Comparison of ENCODE assay signal across 17 cellular contexts in the genomic region with DNA sequence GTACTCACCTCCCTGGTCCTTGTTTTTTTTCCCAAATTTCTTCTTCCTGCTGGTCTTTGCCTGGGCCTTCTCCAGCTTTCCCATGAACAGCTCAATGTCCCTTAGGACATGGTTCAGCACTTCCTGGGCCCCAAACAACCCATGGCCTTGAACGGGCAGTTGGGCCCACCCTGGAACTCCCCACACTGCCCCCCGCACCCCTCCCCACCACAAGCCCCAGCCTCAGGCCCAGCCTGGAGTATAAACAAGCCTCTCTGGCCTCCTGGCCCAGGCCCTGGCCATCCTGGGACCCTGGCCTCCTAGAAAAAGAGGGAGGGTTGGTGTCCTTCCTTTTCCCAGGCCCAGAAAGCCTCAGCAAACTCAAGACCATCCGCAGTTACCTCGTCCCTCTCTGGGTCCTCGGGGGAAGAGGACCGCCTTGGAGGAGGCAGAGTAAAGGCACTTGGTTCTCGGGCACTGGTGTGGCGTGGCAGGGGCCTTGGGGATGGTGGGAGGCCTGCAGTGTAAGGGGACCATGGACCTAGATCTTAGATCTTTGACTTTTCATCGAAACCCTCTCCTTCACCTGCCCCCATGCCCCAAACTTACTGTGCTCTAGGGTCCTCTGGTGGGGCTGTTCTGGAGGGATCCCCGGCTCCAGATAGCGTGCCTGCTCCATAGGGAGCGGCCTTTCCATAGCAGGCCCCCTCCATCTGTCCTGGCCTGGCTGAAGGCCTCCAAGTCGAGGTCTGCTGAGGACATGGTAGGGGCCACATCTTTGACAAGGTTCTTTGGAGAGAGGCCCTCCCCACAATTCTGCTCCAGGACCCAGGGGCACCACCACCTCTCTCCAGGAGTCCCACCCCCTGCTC. TPM values are rescaled to one million over a fixed set of nuclear protein-coding genes. Genes with fewer than 3 reads are reported as not detected.
A peak's percentile ranks its signal among the peaks of the same experiment; 100 is the strongest.
DNase-seq lines count a peak whose midpoint lies in the region; ATAC-seq and TF ChIP-seq lines count a peak whose summit lies in the region.
"Had no signal": no experiment of that assay in that cellular context is flagged by ENCODE, and none has a peak within 500 bp of the region (broad histone marks: within the 10 kb centered on the region; RNA-seq: fewer than 3 reads in every experiment).

No MANE protein-coding gene starts in this region.

- H3K4me1 ChIP-seq in Peyer's patch, result peaks cover 0 to 18% (median 0%) of the 10 kb centered on the region in 4 donors
- no peaks in the 10 kb centered on the region for H3K4me1 ChIP-seq in suprapubic skin

- H3K27me3 ChIP-seq in Peyer's patch, result no peaks in the 10 kb centered on the region
- no peaks in the 10 kb centered on the region for H3K27me3 ChIP-seq in suprapubic skin
- H3K27me3 ChIP-seq: BLaER1 had no signal

- 92% methylated on average over 13 of the region's 13 CpGs for WGBS in suprapubic skin

- H3K9me3 ChIP-seq in Peyer's patch (no peaks in the 10 kb centered on the region), suprapubic skin (no peaks in the 10 kb centered on the region)
- H3K9me3 ChIP-seq: BLaER1 had no signal

- TF ChIP-seq CTCF in Peyer's patch (IDR thresholded peaks at IDR 0.05) (no peak), suprapubic skin (IDR thresholded peaks at IDR 0.05) (no peak), WTC11 (IDR thresholded peaks at IDR 0.05) (no peak)

- no peak for TF ChIP-seq EP300 in suprapubic skin (IDR thresholded peaks at IDR 0.05)

- POLR2A ChIA-PET in WTC11 (lab: Charles Lee), result no interaction called here

- no peak for TF ChIP-seq POLR2A in Peyer's patch (IDR thresholded peaks at IDR 0.05)
- TF ChIP-seq POLR2A in suprapubic skin (IDR thresholded peaks at IDR 0.05), result no peak

- no peaks in the 10 kb centered on the region; the same call in 1 of the 2 replicates for H3K27me3 Mint-ChIP-seq in WTC11 (ENCODE audit: low read depth)

- in situ Hi-C loops in KBM-7 (cut with MboI; ENCODE audit: low pct_unique_long_range_greater_than_20kb, low sequenced_read_pairs), result loop anchor here (25.0 kb wide), 1 partner anchor 96 kb away; a partner anchor contains a TSS

- no peak overlapping the region for H3K27ac Mint-ChIP-seq in WTC11

- peaks cover 6% of the 10 kb centered on the region; the same call in 1 of the 2 replicates for H3K4me1 Mint-ChIP-seq in WTC11

- no peaks in the 10 kb centered on the region for H3K36me3 Mint-ChIP-seq in WTC11

- H3K9me3 Mint-ChIP-seq in WTC11, result no peaks in the 10 kb centered on the region

- CTCF ChIA-PET in WTC11 (lab: Charles Lee), result no interaction called here

- DNase-seq in activated CD4-positive, CD25-positive, alpha-beta regulatory T cell treated with anti-CD3 and anti-CD28 coated beads, Interleukin-2, amount 50 U/mL, for 72 hours, result peak; percentile 8
- DNase-seq in Peyer's patch, result peak in 2 of 3 donors; percentile 26 to 43
- peak; percentile 64 for DNase-seq in mesenteric fat pad (ENCODE audit: low spot score)
- DNase-seq in suprapubic skin (ENCODE audit: low spot score in 2 of 2), result peak; percentile 50 to 76
- no peak for DNase-seq in caudate nucleus (lab: John Stamatoyannopoulos, UW)
- no peak for DNase-seq in WTC11 (ENCODE audit: low spot score)
- DNase-seq in KBM-7, result no peak
- DNase-seq: GF-D8, GM23248, NCI-H1694, NCI-H345, NCI-H526 treated with DMSO at 0.1 percent for 48 hours had no signal

- no peak for ATAC-seq in activated CD4-positive, CD25-positive, alpha-beta regulatory T cell treated with anti-CD3 and anti-CD28 coated beads, Interleukin-2, amount 50 U/mL, for 24 hours
- no peak for ATAC-seq in WTC11

- no peak overlapping the region for H3K4me3 Mint-ChIP-seq in WTC11

- H3K4me3 ChIP-seq in Peyer's patch (no peak overlapping the region), suprapubic skin (no peak overlapping the region)
- H3K4me3 ChIP-seq: BLaER1, GM23248 had no signal

- peaks cover 0 to 61% (median 0%) of the 10 kb centered on the region in 3 donors for H3K36me3 ChIP-seq in Peyer's patch
- H3K36me3 ChIP-seq in suprapubic skin, result no peaks in the 10 kb centered on the region
- H3K36me3 ChIP-seq: BLaER1 had no signal

- no peak overlapping the region for H3K27ac ChIP-seq in Peyer's patch
- H3K27ac ChIP-seq in suprapubic skin, result no peak overlapping the region
- H3K27ac ChIP-seq in caudate nucleus (ENCODE audit: low read depth, low read length), result no peak overlapping the region
- H3K27ac ChIP-seq: 22Rv1, BLaER1, GM23248, RWPE1 had no signal

TF ChIP-seq in WTC11, 78 proteins besides CTCF, POLR2A, EP300 and RAD21 (continues in another document):
- TF ChIP-seq NR2C2 (CRISPR knock-in tag; IDR thresholded peaks at IDR 0.05) (no peak), CREB1 (CRISPR knock-in tag; IDR thresholded peaks at IDR 0.05) (no peak), FOXP1 (CRISPR knock-in tag; IDR thresholded peaks at IDR 0.05; ENCODE audit: borderline replicate concordance) (no peak), CREM (CRISPR knock-in tag; IDR thresholded peaks at IDR 0.05) (no peak), ZBTB21 (CRISPR knock-in tag; IDR thresholded peaks at IDR 0.05; ENCODE audit: borderline replicate concordance) (no peak), ETV6 (CRISPR knock-in tag; IDR thresholded peaks at IDR 0.05) (no peak), JUN (CRISPR knock-in tag; IDR thresholded peaks at IDR 0.05) (no peak), KAT7 (CRISPR knock-in tag; IDR thresholded peaks at IDR 0.05; ENCODE audit: borderline replicate concordance) (no peak), ZNF416 (CRISPR knock-in tag; IDR thresholded peaks at IDR 0.05) (no peak), FOXK1 (CRISPR knock-in tag; IDR thresholded peaks at IDR 0.05) (no peak)
- TF ChIP-seq, protein P1, sequence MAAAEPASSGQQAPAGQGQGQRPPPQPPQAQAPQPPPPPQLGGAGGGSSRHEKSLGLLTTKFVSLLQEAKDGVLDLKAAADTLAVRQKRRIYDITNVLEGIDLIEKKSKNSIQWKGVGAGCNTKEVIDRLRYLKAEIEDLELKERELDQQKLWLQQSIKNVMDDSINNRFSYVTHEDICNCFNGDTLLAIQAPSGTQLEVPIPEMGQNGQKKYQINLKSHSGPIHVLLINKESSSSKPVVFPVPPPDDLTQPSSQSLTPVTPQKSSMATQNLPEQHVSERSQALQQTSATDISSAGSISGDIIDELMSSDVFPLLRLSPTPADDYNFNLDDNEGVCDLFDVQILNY (CRISPR knock-in tag; IDR thresholded peaks at IDR 0.05), result no peak
- TF ChIP-seq, protein P2, sequence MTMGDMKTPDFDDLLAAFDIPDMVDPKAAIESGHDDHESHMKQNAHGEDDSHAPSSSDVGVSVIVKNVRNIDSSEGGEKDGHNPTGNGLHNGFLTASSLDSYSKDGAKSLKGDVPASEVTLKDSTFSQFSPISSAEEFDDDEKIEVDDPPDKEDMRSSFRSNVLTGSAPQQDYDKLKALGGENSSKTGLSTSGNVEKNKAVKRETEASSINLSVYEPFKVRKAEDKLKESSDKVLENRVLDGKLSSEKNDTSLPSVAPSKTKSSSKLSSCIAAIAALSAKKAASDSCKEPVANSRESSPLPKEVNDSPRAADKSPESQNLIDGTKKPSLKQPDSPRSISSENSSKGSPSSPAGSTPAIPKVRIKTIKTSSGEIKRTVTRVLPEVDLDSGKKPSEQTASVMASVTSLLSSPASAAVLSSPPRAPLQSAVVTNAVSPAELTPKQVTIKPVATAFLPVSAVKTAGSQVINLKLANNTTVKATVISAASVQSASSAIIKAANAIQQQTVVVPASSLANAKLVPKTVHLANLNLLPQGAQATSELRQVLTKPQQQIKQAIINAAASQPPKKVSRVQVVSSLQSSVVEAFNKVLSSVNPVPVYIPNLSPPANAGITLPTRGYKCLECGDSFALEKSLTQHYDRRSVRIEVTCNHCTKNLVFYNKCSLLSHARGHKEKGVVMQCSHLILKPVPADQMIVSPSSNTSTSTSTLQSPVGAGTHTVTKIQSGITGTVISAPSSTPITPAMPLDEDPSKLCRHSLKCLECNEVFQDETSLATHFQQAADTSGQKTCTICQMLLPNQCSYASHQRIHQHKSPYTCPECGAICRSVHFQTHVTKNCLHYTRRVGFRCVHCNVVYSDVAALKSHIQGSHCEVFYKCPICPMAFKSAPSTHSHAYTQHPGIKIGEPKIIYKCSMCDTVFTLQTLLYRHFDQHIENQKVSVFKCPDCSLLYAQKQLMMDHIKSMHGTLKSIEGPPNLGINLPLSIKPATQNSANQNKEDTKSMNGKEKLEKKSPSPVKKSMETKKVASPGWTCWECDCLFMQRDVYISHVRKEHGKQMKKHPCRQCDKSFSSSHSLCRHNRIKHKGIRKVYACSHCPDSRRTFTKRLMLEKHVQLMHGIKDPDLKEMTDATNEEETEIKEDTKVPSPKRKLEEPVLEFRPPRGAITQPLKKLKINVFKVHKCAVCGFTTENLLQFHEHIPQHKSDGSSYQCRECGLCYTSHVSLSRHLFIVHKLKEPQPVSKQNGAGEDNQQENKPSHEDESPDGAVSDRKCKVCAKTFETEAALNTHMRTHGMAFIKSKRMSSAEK (CRISPR knock-in tag; IDR thresholded peaks at IDR 0.05; ENCODE audit: borderline replicate concordance), result no peak
- TF ChIP-seq, protein P3, sequence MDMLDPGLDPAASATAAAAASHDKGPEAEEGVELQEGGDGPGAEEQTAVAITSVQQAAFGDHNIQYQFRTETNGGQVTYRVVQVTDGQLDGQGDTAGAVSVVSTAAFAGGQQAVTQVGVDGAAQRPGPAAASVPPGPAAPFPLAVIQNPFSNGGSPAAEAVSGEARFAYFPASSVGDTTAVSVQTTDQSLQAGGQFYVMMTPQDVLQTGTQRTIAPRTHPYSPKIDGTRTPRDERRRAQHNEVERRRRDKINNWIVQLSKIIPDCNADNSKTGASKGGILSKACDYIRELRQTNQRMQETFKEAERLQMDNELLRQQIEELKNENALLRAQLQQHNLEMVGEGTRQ (CRISPR knock-in tag; IDR thresholded peaks at IDR 0.05), result no peak

RNA-seq across cellular contexts. Expression of a gene that starts 5.6 kb away (rescaled TPM):
- total RNA-seq in Peyer's patch, result 100 to 1,000 TPM; 263 to 745 (median 649) TPM
- 0.58 TPM for total RNA-seq in mesenteric fat pad
- not detected for total RNA-seq in suprapubic skin
- 0.17 to 0.41 TPM in 2 of 3 replicates, not detected in the other for total RNA-seq in WTC11 (2021)
- total RNA-seq: GM23248, OCI-LY7 had no signal

RNA-seq across cellular contexts. Expression of a gene that starts 17.3 kb away (rescaled TPM):
- total RNA-seq in Peyer's patch (10 to 100 TPM; 16.3 to 72.6 (median 32.4) TPM), mesenteric fat pad (16.0 TPM), suprapubic skin (100 to 1,000 TPM in 2 of 4 donors, 10 to 100 TPM in 2; 65.9 to 288 (median 114) TPM), WTC11 (2021) (2.2 to 3.5 TPM (median 3.3 TPM) in 3 replicates)
- total RNA-seq: OCI-LY7 had no signal

RNA-seq across cellular contexts. Expression of a gene that starts 46.1 kb away (rescaled TPM):
- total RNA-seq in Peyer's patch (1 to 10 TPM in 2 of 4 donors, under 1 TPM in 1, not detected in 1; 0.85 to 5.0 (median 2.0) TPM), mesenteric fat pad (13.1 TPM), suprapubic skin (1 to 10 TPM in 2 of 4 donors, under 1 TPM in 1, not detected in 1; 0.38 to 2.6 (median 1.4) TPM), WTC11 (2021) (0.09 to 0.16 TPM (median 0.11 TPM) in 3 replicates)
- total RNA-seq: OCI-LY7 had no signal

Comparison
In these comparisons a context has a peak if more than half of its experiments do, and no peak if none do; other contexts are left out.
1. DNase-seq: peak in activated CD4-positive, CD25-positive, alpha-beta regulatory T cell treated with anti-CD3 and anti-CD28 coated beads, Interleukin-2, amount 50 U/mL, for 72 hours (single experiment), Peyer's patch (2 of 3), mesenteric fat pad (single experiment) and suprapubic skin (2 of 2); none in caudate nucleus (0 of 61), WTC11 (single experiment) and KBM-7 (single experiment).
2. RNA of a gene that starts 5.6 kb away (total RNA-seq): 263 to 745 TPM in Peyer's patch; 0.58 TPM in mesenteric fat pad (single experiment), 0.17 to 0.41 TPM in WTC11 and not detected in suprapubic skin; every median in the first group is over 100 times any median in the second.